ENCODE assay signal across 11 cellular contexts in the genomic region with DNA sequence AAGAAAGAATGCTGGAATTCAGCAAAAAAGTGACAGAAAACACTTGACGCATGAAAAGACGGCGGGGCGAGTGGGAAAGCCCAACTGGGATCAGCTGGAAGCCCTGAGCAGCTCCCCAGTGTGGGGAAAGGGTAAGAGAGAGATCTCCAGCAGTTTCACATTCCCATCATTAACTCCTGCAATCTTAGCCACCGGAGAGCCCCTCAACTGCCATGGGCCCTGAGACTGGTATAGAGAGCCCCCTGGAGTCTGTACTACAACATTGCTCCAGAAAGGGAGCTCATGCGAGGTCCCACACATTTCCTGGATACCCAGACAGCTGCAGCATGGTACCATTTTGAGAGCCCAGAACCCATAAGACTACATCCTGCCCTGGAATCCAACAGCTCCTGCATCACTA. TPM values are rescaled to one million over a fixed set of nuclear protein-coding genes. Genes with fewer than 3 reads are reported as not detected.
DNase-seq lines count a peak whose midpoint lies in the region; ATAC-seq, FAIRE-seq and TF ChIP-seq lines count a peak whose summit lies in the region.
"Had no signal": no experiment of that assay in that cellular context is flagged by ENCODE, and none has a peak within 500 bp of the region (broad histone marks: within the 10 kb centered on the region; RNA-seq: fewer than 3 reads in every experiment).

No MANE protein-coding gene starts in this region.

- no peak overlapping the region for H3K4me3 ChIP-seq in epithelial cell of proximal tubule (ENCODE audit: low read depth, low read length)
- H3K4me3 ChIP-seq: lung had no signal

- FAIRE-seq in GM18507 (lab: Jason Lieb, UNC): peak; percentile 76

- H3K27ac ChIP-seq in 22Rv1: no peak overlapping the region

- TF ChIP-seq CTCF in 22Rv1 (IDR thresholded peaks at IDR 0.05) (peak; percentile 26; the same call in 1 of the 2 replicates), epithelial cell of proximal tubule (conservative IDR thresholded peaks at IDR 0.05; ENCODE audit: low read depth, low read length) (peak; percentile 67)

- no peak for DNase-seq in GM18507 (ENCODE audit: extremely low spot score, insufficient read length, low read depth)
- peak; percentile 59 for DNase-seq in NCI-H69 (lab: John Stamatoyannopoulos, UW)
- no peak for DNase-seq in epithelial cell of proximal tubule (ENCODE audit: low read depth)
- no peak for DNase-seq in GM03348 (ENCODE audit: low spot score)
- no peak for DNase-seq in cardiac septum (ENCODE audit: low spot score)
- no peak for DNase-seq in stimulated activated CD4-positive, alpha-beta T cell treated with anti-CD3 and anti-CD28 coated beads, Interleukin-2, amount 100 ng/mL, for 48 hours
- DNase-seq: stimulated activated naive B cell treated with anti-CD40 and anti-IgM and Interleukin-4, amounts not matched to agents 10 μg/mL and 1 μg/mL and 100 μg/mL, for 72 hours; T1000 had no signal

- intact Hi-C loops in cardiac septum (cut with DNase I): no loop called here

- ATAC-seq in GM19023 (IDR thresholded peaks at IDR 0.05; ENCODE audit: unreplicated experiment): no peak

RNA-seq across cellular contexts. Expression of gene MRGPRX4, which starts 31.1 kb away (rescaled TPM):
- total RNA-seq in epithelial cell of proximal tubule: not detected in 2 replicates
- not detected for total RNA-seq in cardiac septum
- total RNA-seq: lung had no signal

RNA-seq across cellular contexts. Expression of gene SAA4, which starts 32.9 kb away (rescaled TPM):
- total RNA-seq in epithelial cell of proximal tubule (0.22 and 2.8 TPM in 2 replicates), cardiac septum (not detected)

RNA-seq across cellular contexts. Expression of gene SAA2, which starts 44.7 kb away (rescaled TPM):
- total RNA-seq in epithelial cell of proximal tubule: 15.2 and 63.5 TPM in 2 replicates
- total RNA-seq in cardiac septum: 0.48 TPM

Comparison
In these comparisons a context has a peak if more than half of its experiments do, and no peak if none do; other contexts are left out.
1. RNA of gene SAA2, which starts 44.7 kb away (total RNA-seq): 15.2 to 63.5 TPM in epithelial cell of proximal tubule; 0.48 TPM in cardiac septum (single experiment); every median in the first group is over 10 times any median in the second.